Comparison of ENCODE assay signal across 10 cellular contexts in genomic region chr2:108594982-108595464, GRCh38.
DNase-seq lines count a peak whose midpoint lies in the region; ATAC-seq, FAIRE-seq and TF ChIP-seq lines count a peak whose summit lies in the region.
"Had no signal": no experiment of that assay in that cellular context is flagged by ENCODE, and none has a peak within 500 bp of the region (broad histone marks: within the 10 kb centered on the region; RNA-seq: fewer than 3 reads in every experiment).

No MANE protein-coding gene starts in this region.

- H3K79me2 ChIP-seq in DOHH2 (ENCODE audit: control insufficient read depth, low read length) = peaks cover 62% of the 10 kb centered on the region
- peaks cover 34% of the 10 kb centered on the region for H3K79me2 ChIP-seq in GM23338 (replicated peaks; ENCODE audit: insufficient read depth)
- H3K79me2 ChIP-seq in K562 (ENCODE audit: control insufficient read depth, insufficient read depth, low read length) = peaks cover 83% of the 10 kb centered on the region

- DNase-seq in GM23338 (ENCODE audit: low spot score) (no peak), LoVo (ENCODE audit: low spot score) (peak; percentile 17), K562 (ENCODE audit: extremely low read depth in 1 of 4, low spot score in 3 of 4) (peak; percentile 65 to 96 (median 80)), memory B cell (ENCODE audit: low spot score in 2 of 2) (no peak), NCI-H2107 (lab: John Stamatoyannopoulos, UW) (no peak), NAMALWA (ENCODE audit: low spot score) (no peak)

- no peaks in the 10 kb centered on the region for H3K9me3 Mint-ChIP-seq in GM23338
- no peaks in the 10 kb centered on the region for H3K9me3 Mint-ChIP-seq in memory B cell
- H3K9me3 Mint-ChIP-seq: neural crest cell had no signal

- TF ChIP-seq EP300 in K562 (IDR thresholded peaks at IDR 0.05; ENCODE audit: low read length) = peak; percentile 99

- peaks cover 16% of the 10 kb centered on the region; the same call in 1 of the 2 replicates for H4K20me1 ChIP-seq in DOHH2 (ENCODE audit: control insufficient read depth, insufficient read depth, low read depth, low read length)
- no peaks in the 10 kb centered on the region for H4K20me1 ChIP-seq in GM23338 (replicated peaks; ENCODE audit: insufficient read depth)
- H4K20me1 ChIP-seq in K562 (replicated peaks; ENCODE audit: control insufficient read depth, insufficient read depth, low read length) = no peaks in the 10 kb centered on the region

- no peak overlapping the region for H2AFZ ChIP-seq in GM23338
- no peak overlapping the region for H2AFZ ChIP-seq in K562 (ENCODE audit: low read depth, low read length)

- H3K27ac Mint-ChIP-seq in GM23338 (peak overlapping the region; percentile 84), memory B cell (peak overlapping the region; percentile 72)

- H3K9me3 ChIP-seq in DOHH2 (ENCODE audit: control insufficient read depth, insufficient read depth, low read length) = no peaks in the 10 kb centered on the region
- H3K9me3 ChIP-seq in K562 (replicated peaks; ENCODE audit: control insufficient read depth, insufficient read depth, low read depth, low read length) = no peaks in the 10 kb centered on the region

- FAIRE-seq in K562 (lab: Jason Lieb, UNC) = peak; percentile 96

- H3K36me3 Mint-ChIP-seq in GM23338 (ENCODE audit: low read depth) = no peaks in the 10 kb centered on the region
- H3K36me3 Mint-ChIP-seq in memory B cell = peaks cover 5% of the 10 kb centered on the region
- H3K36me3 Mint-ChIP-seq: IgD-negative memory B cell had no signal

- peaks cover 53% of the 10 kb centered on the region for H3K4me1 ChIP-seq in DOHH2 (ENCODE audit: control insufficient read depth, low read length)
- H3K4me1 ChIP-seq in GM23338 (ENCODE audit: insufficient read depth) = peaks cover 35% of the 10 kb centered on the region
- H3K4me1 ChIP-seq in K562 (replicated peaks in 1 of 2; ENCODE audit: control insufficient read depth in 2 of 2, insufficient read depth in 2 of 2, low read length in 2 of 2) = peaks cover 12 to 55% of the 10 kb centered on the region in 2 experiments; a peak in 4 of 5 replicates

- H3K9ac ChIP-seq in K562 (ENCODE audit: insufficient read depth in 1 of 2, low read depth in 2 of 2, low read length in 2 of 2) = peak overlapping the region in 1 of 2 experiments; percentile 69; a peak in 2 of 4 replicates

- no TSS peak for BruUV-seq in K562 (replicated peaks; lab: Mats Ljungman, UMichigan)

- H3K4me2 ChIP-seq in DOHH2 (ENCODE audit: low read length) (peak overlapping the region; percentile 66), GM23338 (no peak overlapping the region), K562 (ENCODE audit: insufficient read depth, low read length) (peak overlapping the region; percentile 65)

- CTCF ChIA-PET in K562 (lab: Yijun Ruan, JAX; ENCODE audit: low intra/inter-chr PET ratio) = no interaction called here

- ATAC-seq in GM23338 (peak; percentile 46), K562 (peak; percentile 86), memory B cell (ENCODE audit: low read depth) (no peak), HG02938 (IDR thresholded peaks at IDR 0.05; ENCODE audit: unreplicated experiment) (no peak)

- peak in 1 of 2 experiments; percentile 25; a peak in 2 of 4 replicates for TF ChIP-seq RAD21 in K562 (CRISPR knock-in tag; conservative IDR thresholded peaks at IDR 0.05 in 1 of 2, IDR thresholded peaks at IDR 0.05 in 1 of 2)

- H3K9me2 ChIP-seq in DOHH2 (replicated peaks; ENCODE audit: control insufficient read depth, low read length) (no peaks in the 10 kb centered on the region), GM23338 (ENCODE audit: insufficient read depth) (no peaks in the 10 kb centered on the region)

- H3F3A ChIP-seq in DOHH2 (ENCODE audit: control insufficient read depth, insufficient read depth) (0 out of 2 replicates have a peak, but pooled peaks cover 6% of the 10 kb centered on the region), GM23338 (replicated peaks; ENCODE audit: low read depth) (no peaks in the 10 kb centered on the region)

- peaks cover 1% of the 10 kb centered on the region for H3K27me3 Mint-ChIP-seq in GM23338 (ENCODE audit: insufficient read depth, low read depth, poor library complexity)
- H3K27me3 Mint-ChIP-seq in memory B cell = no peaks in the 10 kb centered on the region
- H3K27me3 Mint-ChIP-seq: IgD-negative memory B cell had no signal

- in situ Hi-C loops in K562 (cut with MboI) = loop anchor here (25.0 kb wide), 1 partner anchor 658 kb away; no protein-coding TSS in a partner anchor

- H3K4me3 Mint-ChIP-seq in GM23338 (no peak overlapping the region), memory B cell (peak overlapping the region; percentile 5)
- H3K4me3 Mint-ChIP-seq: neural crest cell had no signal

- H3K4me3 ChIP-seq in DOHH2 (ENCODE audit: low read length) (no peak overlapping the region), GM23338 (no peak overlapping the region), K562 (no peak overlapping the region)

- POLR2A ChIA-PET in K562 (lab: Yijun Ruan, JAX) = interaction anchor here (0.6 to 2.1 kb wide), 7 partner anchors 9 to 234 kb away, joined by 3 to 10 read pairs (median 3); no protein-coding TSS in a partner anchor

- 2% methylated on average over 4 of the region's 4 CpGs for WGBS in K562 (ENCODE audit: insufficient coverage, low coverage, missing lambda C conversion rate)

- no peak for TF ChIP-seq CTCF in DOHH2 (IDR thresholded peaks at IDR 0.05; ENCODE audit: low read depth, low read length, poor library complexity, severe bottlenecking)
- TF ChIP-seq CTCF in GM23338 (conservative IDR thresholded peaks at IDR 0.05; ENCODE audit: low read depth in 2 of 2) = no peak
- TF ChIP-seq CTCF in K562 (IDR thresholded peaks at IDR 0.05 in 2 of 3, conservative IDR thresholded peaks at IDR 0.05 in 1 of 3; ENCODE audit: insufficient read depth in 2 of 3, low read depth in 1 of 3, low read length in 3 of 3) = no peak

- H3K36me3 ChIP-seq in DOHH2 (ENCODE audit: control insufficient read depth, low read length) (no peaks in the 10 kb centered on the region), GM23338 (ENCODE audit: insufficient read depth) (no peaks in the 10 kb centered on the region), K562 (ENCODE audit: control insufficient read depth, insufficient read depth, low read length) (no peaks in the 10 kb centered on the region; the same call in 1 of the 3 replicates)

- intact Hi-C loops in K562 (cut with micrococcal nuclease) = loop anchor here (5.0 kb wide), 1 partner anchor 42 kb away; no protein-coding TSS in a partner anchor

- no peaks in the 10 kb centered on the region for H3K9me1 ChIP-seq in K562 (ENCODE audit: control insufficient read depth, insufficient read depth, low read length)

- H3K27ac ChIP-seq in DOHH2 (ENCODE audit: low read depth, low read length) = no peak overlapping the region
- H3K27ac ChIP-seq in GM23338 (ENCODE audit: low read depth) = 0 out of 2 replicates have a peak overlapping the region, but pooled peaks have one; percentile 35
- peak overlapping the region; percentile 94 for H3K27ac ChIP-seq in K562 (ENCODE audit: extremely low read depth, low read depth, low read length)

- H3K27me3 ChIP-seq in DOHH2 (ENCODE audit: control insufficient read depth, low read length) (no peaks in the 10 kb centered on the region), GM23338 (ENCODE audit: insufficient read depth) (no peaks in the 10 kb centered on the region), K562 (ENCODE audit: control insufficient read depth in 2 of 2, insufficient read depth in 2 of 2, low read length in 2 of 2) (no peaks in the 10 kb centered on the region)

- H3K4me1 Mint-ChIP-seq in GM23338 (peaks cover 30% of the 10 kb centered on the region), memory B cell (peaks cover 35% of the 10 kb centered on the region)

- peak; percentile 51; the same call in 1 of the 2 replicates for TF ChIP-seq POLR2A in K562 (conservative IDR thresholded peaks at IDR 0.05)

TF ChIP-seq in GM23338, 12 proteins besides CTCF, POLR2A, EP300 and RAD21:
- no peak for TF ChIP-seq POLR2AphosphoS5 (IDR thresholded peaks at IDR 0.05; ENCODE audit: low read depth)
- no peak for TF ChIP-seq STAT1 (IDR thresholded peaks at IDR 0.05; ENCODE audit: unreplicated experiment)
- TF ChIP-seq CREB1 (CRISPR knock-in tag; IDR thresholded peaks at IDR 0.05; ENCODE audit: low read depth) = no peak

TF ChIP-seq in K562, 482 proteins besides CTCF, POLR2A, EP300 and RAD21 (continues in another document):
- TF ChIP-seq NCOA1 (IDR thresholded peaks at IDR 0.05; ENCODE audit: low read depth) (peak; percentile 94), POU5F1 (IDR thresholded peaks at IDR 0.05; ENCODE audit: borderline replicate concordance, low read depth, low read length, partially characterized antibody) (no peak), NFIC (IDR thresholded peaks at IDR 0.05) (peak; percentile 90), ZBED1 (IDR thresholded peaks at IDR 0.05) (peak; percentile 93; the same call in 1 of the 2 replicates), PREB (CRISPR knock-in tag; IDR thresholded peaks at IDR 0.05) (no peak), ATF7 (IDR thresholded peaks at IDR 0.05) (peak; percentile 93), ZNF639 (CRISPR knock-in tag; conservative IDR thresholded peaks at IDR 0.05 in 1 of 2, IDR thresholded peaks at IDR 0.05 in 1 of 2) (peak in 1 of 2 experiments; percentile 81; a peak in 1 of 4 replicates), TEAD4 (IDR thresholded peaks at IDR 0.05; ENCODE audit: low read length) (peak; percentile 99), TEAD4 (CRISPR knock-in tag; IDR thresholded peaks at IDR 0.05; ENCODE audit: borderline replicate concordance) (no peak), ZEB2 (IDR thresholded peaks at IDR 0.05) (peak; percentile 98), PTTG1 (tag; IDR thresholded peaks at IDR 0.05; ENCODE audit: low read depth) (no peak), ARID1B (IDR thresholded peaks at IDR 0.05) (peak; percentile 99)

Comparison
In these comparisons a context has a peak if more than half of its experiments do, and no peak if none do; other contexts are left out.
1. ATAC-seq: peak in GM23338 (single experiment) and K562 (single experiment); none in memory B cell (single experiment) and HG02938 (single experiment).
2. DNase-seq: peak in LoVo (single experiment) and K562 (4 of 4); none in GM23338 (single experiment), memory B cell (0 of 2), NCI-H2107 (single experiment) and NAMALWA (single experiment).